Comparison of ENCODE assay signal across 8 cellular contexts in the genomic region with DNA sequence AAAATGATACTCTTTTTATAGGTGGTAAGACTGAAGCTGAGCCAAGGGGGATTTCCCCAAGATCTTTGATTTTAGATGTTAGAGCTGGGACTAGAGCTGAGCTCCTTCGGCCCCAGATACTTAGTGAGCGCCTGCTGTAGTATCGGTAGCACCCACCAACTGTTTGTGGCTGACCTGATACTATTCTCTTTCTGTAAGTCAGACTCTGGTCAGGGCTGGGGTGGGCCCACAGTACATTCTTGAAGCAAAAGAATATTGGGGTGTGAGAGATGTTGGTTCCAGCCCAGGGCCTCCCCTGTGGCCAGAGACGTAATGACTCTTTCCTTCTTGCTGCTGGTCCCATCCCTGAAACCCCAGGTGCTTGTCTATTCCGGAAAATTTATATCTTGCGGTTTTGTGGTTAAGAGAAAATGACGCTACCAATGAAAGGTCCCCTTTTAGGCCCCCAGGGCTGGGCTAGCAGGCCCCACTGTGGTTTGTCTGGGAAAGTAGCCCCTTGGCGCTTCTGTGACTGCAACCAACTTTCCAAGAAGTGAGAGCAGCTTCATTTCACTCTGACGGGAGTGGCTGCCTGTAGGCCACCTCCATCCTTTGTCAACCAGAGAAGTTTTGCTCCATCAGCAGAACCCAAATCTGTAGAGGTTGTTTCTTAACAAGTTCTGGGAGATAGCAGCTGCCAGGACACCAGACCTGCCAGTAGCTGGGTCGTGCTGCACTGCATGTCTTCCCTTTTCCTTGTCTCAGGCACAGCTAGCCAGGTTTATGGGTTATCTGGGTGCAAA.
DNase-seq lines count a peak whose midpoint lies in the region; ATAC-seq, FAIRE-seq and TF ChIP-seq lines count a peak whose summit lies in the region.

No MANE protein-coding gene starts in this region.

- H3K36me3 ChIP-seq in GM06990 (ENCODE audit: control insufficient read depth, insufficient read depth, low read length) (peaks cover 2% of the 10 kb centered on the region; the same call in 1 of the 2 replicates), kidney (ENCODE audit: control insufficient read depth in 1 of 2, insufficient read depth in 2 of 2, low read length in 2 of 2) (no peaks in the 10 kb centered on the region)

- no peak overlapping the region for H3K9ac ChIP-seq in kidney (ENCODE audit: low read length in 2 of 2)

- H3K4me1 ChIP-seq in kidney (ENCODE audit: control insufficient read depth in 1 of 2, insufficient read depth in 1 of 2, low read depth in 1 of 2, low read length in 2 of 2) = peaks cover 7 to 35% of the 10 kb centered on the region in 2 donors

- H3K27ac Mint-ChIP-seq in activated CD8-positive, alpha-beta T cell treated with anti-CD3 and anti-CD28 coated beads, Interleukin-2, amount 10 ng/mL, durations not matched to agents 7 days and 5 days = peak overlapping the region; percentile 82

- no peak overlapping the region for H3K27ac ChIP-seq in kidney (ENCODE audit: low read depth in 2 of 2, low read length in 2 of 2)

- ATAC-seq in GM21423 (IDR thresholded peaks at IDR 0.05; ENCODE audit: unreplicated experiment) = peak; percentile 79
- ATAC-seq in activated CD8-positive, alpha-beta T cell treated with anti-CD3 and anti-CD28 coated beads, Interleukin-2, amount 10 ng/mL, durations not matched to agents 7 days and 5 days = peak; percentile 80

- intact Hi-C loops in kidney (cut with DNase I) = no loop called here

- H3K4me3 ChIP-seq in GM06990 (replicated peaks; ENCODE audit: low read depth, low read length) (no peak overlapping the region), kidney (ENCODE audit: low read length in 2 of 2) (no peak overlapping the region)

- H3K9me3 ChIP-seq in kidney (ENCODE audit: control insufficient read depth in 1 of 2, low read length in 2 of 2) = no peaks in the 10 kb centered on the region

- H3K4me3 Mint-ChIP-seq in activated CD8-positive, alpha-beta T cell treated with anti-CD3 and anti-CD28 coated beads, Interleukin-2, amount 10 ng/mL, durations not matched to agents 7 days and 5 days = peak overlapping the region; percentile 60

- POLR2A ChIA-PET in activated CD8-positive, alpha-beta T cell treated with anti-CD3 and anti-CD28 coated beads, Interleukin-2, amount 10 ng/mL, durations not matched to agents 7 days and 5 days (lab: Charles Lee) = interaction anchor here (0.6 to 1.6 kb wide), 10 partner anchors 12 to 211 kb away, joined by 3 to 8 read pairs (median 4); a partner anchor contains a TSS

- FAIRE-seq in HTR-8/SVneo (lab: Jason Lieb, UNC) (no peak), RCC 7860 (lab: Jason Lieb, UNC) (no peak), kidney (lab: Jason Lieb, UNC) (no peak)

- H3K27me3 Mint-ChIP-seq in activated CD8-positive, alpha-beta T cell treated with anti-CD3 and anti-CD28 coated beads, Interleukin-2, amount 10 ng/mL, durations not matched to agents 7 days and 5 days (ENCODE audit: low read depth) = no peaks in the 10 kb centered on the region

- CTCF ChIA-PET in activated CD8-positive, alpha-beta T cell treated with anti-CD3 and anti-CD28 coated beads, Interleukin-2, amount 10 ng/mL, durations not matched to agents 7 days and 5 days (lab: Charles Lee) = interaction anchor here (0.7 to 4.0 kb wide), 18 partner anchors 11 to 164 kb away, joined by 3 to 25 read pairs (median 4); a partner anchor contains a TSS

- TF ChIP-seq CTCF in GM06990 (IDR thresholded peaks at IDR 0.05; ENCODE audit: insufficient read depth, low read length, poor library complexity, severe bottlenecking) (no peak), kidney (IDR thresholded peaks at IDR 0.05; ENCODE audit: borderline replicate concordance, extremely low read depth, insufficient read depth) (no peak)

- in situ Hi-C loops in G401 (cut with HindIII; ENCODE audit: low sequenced_read_pairs) = no loop called here

- H3K36me3 Mint-ChIP-seq in activated CD8-positive, alpha-beta T cell treated with anti-CD3 and anti-CD28 coated beads, Interleukin-2, amount 10 ng/mL, durations not matched to agents 7 days and 5 days (ENCODE audit: low read depth) = no peaks in the 10 kb centered on the region

- no peaks in the 10 kb centered on the region for H3K9me3 Mint-ChIP-seq in activated CD8-positive, alpha-beta T cell treated with anti-CD3 and anti-CD28 coated beads, Interleukin-2, amount 10 ng/mL, durations not matched to agents 7 days and 5 days (ENCODE audit: insufficient read depth)

- peak; percentile 87 for DNase-seq in GM06990 (ENCODE audit: extremely low read depth, insufficient read length)
- peak; percentile 75 for DNase-seq in HTR-8/SVneo (ENCODE audit: insufficient read length, low spot score)
- peak; percentile 78 for DNase-seq in activated CD8-positive, alpha-beta T cell treated with anti-CD3 and anti-CD28 coated beads, Interleukin-2, amount 10 ng/mL, durations not matched to agents 7 days and 5 days
- DNase-seq in stimulated activated CD4-positive, alpha-beta T cell treated with anti-CD3 and anti-CD28 coated beads, Interleukin-12 subunit alpha, Interleukin-12 subunit beta, amount 100 ng/mL, for 24 hours (ENCODE audit: low read depth in 2 of 2) = peak; percentile 54 to 73
- DNase-seq in RCC 7860 (ENCODE audit: low spot score) = no peak
- DNase-seq in kidney = no peak
- no peak for DNase-seq in G401 (ENCODE audit: low spot score)

- no peaks in the 10 kb centered on the region for H3K27me3 ChIP-seq in GM06990 (replicated peaks; ENCODE audit: control insufficient read depth, insufficient read depth, low read length)

- H3K4me1 Mint-ChIP-seq in activated CD8-positive, alpha-beta T cell treated with anti-CD3 and anti-CD28 coated beads, Interleukin-2, amount 10 ng/mL, durations not matched to agents 7 days and 5 days (ENCODE audit: low read depth) = peaks cover 79% of the 10 kb centered on the region

Comparison
In these comparisons a context has a peak if more than half of its experiments do, and no peak if none do; other contexts are left out.
1. DNase-seq: peak in GM06990 (single experiment), HTR-8/SVneo (single experiment), activated CD8-positive, alpha-beta T cell treated with anti-CD3 and anti-CD28 coated beads, Interleukin-2, amount 10 ng/mL, durations not matched to agents 7 days and 5 days (single experiment) and stimulated activated CD4-positive, alpha-beta T cell treated with anti-CD3 and anti-CD28 coated beads, Interleukin-12 subunit alpha, Interleukin-12 subunit beta, amount 100 ng/mL, for 24 hours (2 of 2); none in RCC 7860 (single experiment), kidney (single experiment) and G401 (single experiment).